Comparison of ENCODE assay signal across 17 cellular contexts in the genomic region with DNA sequence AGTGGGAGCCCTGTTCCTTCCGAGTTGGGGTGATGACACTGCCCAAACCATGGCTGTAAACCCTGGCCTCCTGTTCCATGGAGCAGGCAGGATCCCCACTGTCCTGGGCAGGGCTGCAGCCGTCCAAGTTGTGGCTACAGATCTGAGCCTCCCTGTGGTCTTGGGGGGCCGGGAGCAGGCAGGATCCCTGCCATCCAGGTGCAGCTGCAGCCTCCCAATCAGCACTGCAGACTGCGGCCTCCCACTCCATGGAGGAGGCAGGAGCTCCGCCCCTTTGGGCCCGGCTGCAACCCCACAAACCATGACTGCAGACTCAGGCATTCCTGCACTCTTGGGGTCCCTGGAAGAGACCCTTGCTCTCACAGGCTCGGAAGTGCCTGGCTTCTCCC.
DNase-seq lines count a peak whose midpoint lies in the region; ATAC-seq and TF ChIP-seq lines count a peak whose summit lies in the region.
"Had no signal": no experiment of that assay in that cellular context is flagged by ENCODE, and none has a peak within 500 bp of the region (broad histone marks: within the 10 kb centered on the region; RNA-seq: fewer than 3 reads in every experiment).

No MANE protein-coding gene starts in this region.

- H3K36me3 ChIP-seq in IMR-90 (ENCODE audit: control insufficient read depth, insufficient read depth, low read length), result no peaks in the 10 kb centered on the region
- no peaks in the 10 kb centered on the region for H3K36me3 ChIP-seq in OCI-LY1 (ENCODE audit: insufficient read depth, low read length)
- no peaks in the 10 kb centered on the region for H3K36me3 ChIP-seq in hepatocyte (replicated peaks; ENCODE audit: insufficient read depth, low read depth)
- no peaks in the 10 kb centered on the region for H3K36me3 ChIP-seq in mammary epithelial cell (ENCODE audit: insufficient read depth, low read length)
- H3K36me3 ChIP-seq: MG63, Peyer's patch had no signal

- no peak overlapping the region for H2BK5ac ChIP-seq in IMR-90 (ENCODE audit: low read depth, low read length, poor library complexity, severe bottlenecking)

- H2AK5ac ChIP-seq in IMR-90 (ENCODE audit: low read depth, low read length), result no peak overlapping the region

- H3K27me3 ChIP-seq in IMR-90 (ENCODE audit: control insufficient read depth, insufficient read depth, low read length) (no peaks in the 10 kb centered on the region), OCI-LY1 (ENCODE audit: insufficient read depth, low read length) (no peaks in the 10 kb centered on the region), hepatocyte (no peaks in the 10 kb centered on the region), mammary epithelial cell (ENCODE audit: insufficient read depth, low read length) (no peaks in the 10 kb centered on the region)
- H3K27me3 ChIP-seq: MG63, Peyer's patch had no signal

- H3K9me3 ChIP-seq in IMR-90 (ENCODE audit: control insufficient read depth, insufficient read depth, low read length), result no peaks in the 10 kb centered on the region
- H3K9me3 ChIP-seq in OCI-LY1 (ENCODE audit: low read length), result no peaks in the 10 kb centered on the region
- H3K9me3 ChIP-seq in hepatocyte (ENCODE audit: low read depth), result no peaks in the 10 kb centered on the region
- H3K9me3 ChIP-seq in mammary epithelial cell (replicated peaks; ENCODE audit: insufficient read depth, low read length), result no peaks in the 10 kb centered on the region
- H3K9me3 ChIP-seq: Caco-2, MG63, Peyer's patch had no signal

- DNase-seq in IMR-90 (no peak), hepatocyte (ENCODE audit: low spot score) (peak; percentile 4), NCI-H2196 treated with DMSO at 0.1 percent for 48 hours (lab: John Stamatoyannopoulos, UW; ENCODE audit: unreplicated experiment) (no peak), NCI-H1436 treated with DMSO at 0.1 percent for 48 hours (lab: John Stamatoyannopoulos, UW) (no peak), mammary epithelial cell (no peak)
- no peak for DNase-seq in stimulated activated effector memory CD8-positive, alpha-beta T cell treated with anti-CD3 and anti-CD28 coated beads, Interleukin-12 subunit alpha, Interleukin-12 subunit beta, amount 100 ng/mL, for 72 hours (ENCODE audit: low spot score in 2 of 2)
- DNase-seq: Caco-2; CD4-positive, CD25-positive, alpha-beta regulatory T cell; EL; HFFc6; MG63; NCI-H1092; NCI-H2081 treated with DMSO at 0.1 percent for 48 hours; NCI-H510A treated with DMSO at 0.1 percent for 48 hours; Peyer's patch had no signal

- no peaks in the 10 kb centered on the region for H3K4me1 ChIP-seq in IMR-90 (ENCODE audit: control insufficient read depth, insufficient read depth, low read length)
- H3K4me1 ChIP-seq in OCI-LY1 (ENCODE audit: insufficient read depth, low read length, severe bottlenecking), result peaks cover 31% of the 10 kb centered on the region
- H3K4me1 ChIP-seq in hepatocyte (ENCODE audit: insufficient read depth), result no peaks in the 10 kb centered on the region
- H3K4me1 ChIP-seq in mammary epithelial cell (ENCODE audit: insufficient read depth, low read length), result no peaks in the 10 kb centered on the region
- H3K4me1 ChIP-seq: Caco-2, Peyer's patch had no signal

- no peaks in the 10 kb centered on the region for H3K36me3 Mint-ChIP-seq in stimulated activated effector memory CD8-positive, alpha-beta T cell treated with anti-CD3 and anti-CD28 coated beads, Interleukin-12 subunit alpha, Interleukin-12 subunit beta, amount 100 ng/mL, for 72 hours
- H3K36me3 Mint-ChIP-seq: CD4-positive, CD25-positive, alpha-beta regulatory T cell had no signal

- POLR2A ChIA-PET in IMR-90 (lab: Charles Lee; ENCODE audit: unreplicated experiment), result no interaction called here

- H3F3A ChIP-seq in OCI-LY1 (ENCODE audit: insufficient read depth, low read length), result no peaks in the 10 kb centered on the region

- H3K79me2 ChIP-seq in OCI-LY1 (ENCODE audit: insufficient read depth, low read length) (no peaks in the 10 kb centered on the region), hepatocyte (no peaks in the 10 kb centered on the region), mammary epithelial cell (ENCODE audit: insufficient read depth, low read length) (no peaks in the 10 kb centered on the region)

- no peaks in the 10 kb centered on the region for H3K79me1 ChIP-seq in IMR-90 (ENCODE audit: low read depth in 1 of 2, low read length in 2 of 2)

- no peak for ATAC-seq in IMR-90 (ENCODE audit: low read depth)
- peak; percentile 40 for ATAC-seq in stimulated activated effector memory CD8-positive, alpha-beta T cell treated with anti-CD3 and anti-CD28 coated beads, Interleukin-12 subunit alpha, Interleukin-12 subunit beta, amount 100 ng/mL, for 72 hours

- no peak overlapping the region for H4K91ac ChIP-seq in IMR-90 (ENCODE audit: insufficient read depth, low read depth, low read length)

- dilution Hi-C loops in IMR-90 (cut with HindIII; ENCODE audit: low sequenced_read_pairs, unreplicated experiment), result no loop called here
- dilution Hi-C loops in mammary epithelial cell (cut with HindIII; ENCODE audit: low sequenced_read_pairs), result no loop called here

- H2AK9ac ChIP-seq in IMR-90 (replicated peaks; ENCODE audit: low read depth, low read length, poor library complexity), result no peak overlapping the region

- no peak overlapping the region for H4K8ac ChIP-seq in IMR-90 (ENCODE audit: low read depth in 2 of 2, low read length in 2 of 2)

- H3K27ac Mint-ChIP-seq in stimulated activated effector memory CD8-positive, alpha-beta T cell treated with anti-CD3 and anti-CD28 coated beads, Interleukin-12 subunit alpha, Interleukin-12 subunit beta, amount 100 ng/mL, for 72 hours, result no peak overlapping the region
- H3K27ac Mint-ChIP-seq: B cell; CD4-positive, CD25-positive, alpha-beta regulatory T cell; HFFc6 had no signal

- H3K14ac ChIP-seq in IMR-90 (replicated peaks; ENCODE audit: low read depth, low read length), result no peak overlapping the region

- H3K4me2 ChIP-seq in IMR-90 (ENCODE audit: low read depth, low read length) (no peak overlapping the region), OCI-LY1 (ENCODE audit: low read length) (no peak overlapping the region), hepatocyte (no peak overlapping the region), mammary epithelial cell (ENCODE audit: insufficient read depth, low read depth, low read length) (no peak overlapping the region)

- H3K9me3 Mint-ChIP-seq in stimulated activated effector memory CD8-positive, alpha-beta T cell treated with anti-CD3 and anti-CD28 coated beads, Interleukin-12 subunit alpha, Interleukin-12 subunit beta, amount 100 ng/mL, for 72 hours, result no peaks in the 10 kb centered on the region
- H3K9me3 Mint-ChIP-seq: HFFc6 had no signal

- H3K9ac ChIP-seq in IMR-90 (ENCODE audit: low read depth, low read length) (no peak overlapping the region), OCI-LY1 (ENCODE audit: low read length) (no peak overlapping the region), mammary epithelial cell (ENCODE audit: insufficient read depth, low read length) (no peak overlapping the region)

- TF ChIP-seq RAD21 in IMR-90 (IDR thresholded peaks at IDR 0.05; ENCODE audit: low read length), result no peak

- H3K9me1 ChIP-seq in IMR-90 (ENCODE audit: insufficient read depth, low read length), result no peaks in the 10 kb centered on the region

- H3K4me1 Mint-ChIP-seq in stimulated activated effector memory CD8-positive, alpha-beta T cell treated with anti-CD3 and anti-CD28 coated beads, Interleukin-12 subunit alpha, Interleukin-12 subunit beta, amount 100 ng/mL, for 72 hours, result no peaks in the 10 kb centered on the region
- H3K4me1 Mint-ChIP-seq: B cell had no signal

- H3K4me3 Mint-ChIP-seq in stimulated activated effector memory CD8-positive, alpha-beta T cell treated with anti-CD3 and anti-CD28 coated beads, Interleukin-12 subunit alpha, Interleukin-12 subunit beta, amount 100 ng/mL, for 72 hours, result no peak overlapping the region
- H3K4me3 Mint-ChIP-seq: B cell; CD4-positive, CD25-positive, alpha-beta regulatory T cell; HFFc6 had no signal

- no peak overlapping the region for H2BK120ac ChIP-seq in IMR-90 (ENCODE audit: low read depth, low read length)

- H4K20me1 ChIP-seq in IMR-90 (ENCODE audit: insufficient read depth, low read length), result no peaks in the 10 kb centered on the region
- no peaks in the 10 kb centered on the region for H4K20me1 ChIP-seq in OCI-LY1 (ENCODE audit: insufficient read depth, low read length)
- no peaks in the 10 kb centered on the region for H4K20me1 ChIP-seq in hepatocyte (ENCODE audit: insufficient read depth, poor library complexity, severe bottlenecking)
- no peaks in the 10 kb centered on the region for H4K20me1 ChIP-seq in mammary epithelial cell (ENCODE audit: insufficient read depth, low read length)

- BruUV-seq in IMR-90 (replicated peaks; lab: Mats Ljungman, UMichigan), result no TSS peak
- no TSS peak for BruUV-seq in mammary epithelial cell (replicated peaks; lab: Mats Ljungman, UMichigan)

- WGBS in IMR-90 (ENCODE audit: extremely low coverage in 2 of 2, insufficient read length in 1 of 2), 2 experiments, result 100% methylated on average over 1 of the region's 7 CpGs; no CpG with 5 or more reads in 1 of the 2 experiments
- WGBS in hepatocyte (ENCODE audit: low lambda C conversion rate, missing lambda C conversion rate), result 88% methylated on average over 7 of the region's 7 CpGs
- 79% methylated on average over 3 of the region's 7 CpGs for WGBS in mammary epithelial cell (ENCODE audit: low coverage, missing lambda C conversion rate)

- H3K27ac ChIP-seq in IMR-90 (ENCODE audit: insufficient read depth, low read length), result no peak overlapping the region
- H3K27ac ChIP-seq in OCI-LY1 (ENCODE audit: low read depth, low read length, poor library complexity, severe bottlenecking), result no peak overlapping the region
- no peak overlapping the region for H3K27ac ChIP-seq in hepatocyte
- no peak overlapping the region for H3K27ac ChIP-seq in mammary epithelial cell (ENCODE audit: insufficient read depth, low read depth, low read length)
- H3K27ac ChIP-seq: Peyer's patch had no signal

- H3K4me3 ChIP-seq in IMR-90 (ENCODE audit: insufficient read depth, low read depth, low read length), result no peak overlapping the region
- H3K4me3 ChIP-seq in OCI-LY1 (ENCODE audit: low read depth, low read length, poor library complexity, severe bottlenecking), result no peak overlapping the region
- no peak overlapping the region for H3K4me3 ChIP-seq in hepatocyte
- no peak overlapping the region for H3K4me3 ChIP-seq in mammary epithelial cell (replicated peaks in 1 of 3; ENCODE audit: insufficient read depth in 1 of 3, low read depth in 2 of 3, low read length in 3 of 3)
- H3K4me3 ChIP-seq: MG63, Peyer's patch had no signal

- in situ Hi-C loops in IMR-90 (cut with MboI; ENCODE audit: low sequenced_read_pairs) (no loop called here), mammary epithelial cell (cut with MboI; ENCODE audit: low sequenced_read_pairs in 2 of 2) (no loop called here)

- H3K23ac ChIP-seq in IMR-90 (ENCODE audit: low read depth, low read length), result no peak overlapping the region

- H2AFZ ChIP-seq in IMR-90 (replicated peaks; ENCODE audit: low read length, poor library complexity) (peak overlapping the region; percentile 63), OCI-LY1 (ENCODE audit: low read length) (0 out of 2 replicates have a peak overlapping the region, but pooled peaks have one; percentile 71), hepatocyte (no peak overlapping the region), mammary epithelial cell (ENCODE audit: low read depth, low read length) (no peak overlapping the region)

- no peak overlapping the region for H2BK15ac ChIP-seq in IMR-90 (ENCODE audit: low read depth, low read length)

- H3K18ac ChIP-seq in IMR-90 (ENCODE audit: low read depth, low read length), result no peak overlapping the region

- H2BK20ac ChIP-seq in IMR-90 (ENCODE audit: low read depth, low read length), result no peak overlapping the region

- no peak overlapping the region for H3K4ac ChIP-seq in IMR-90 (ENCODE audit: low read depth, low read length)

- no peak for TF ChIP-seq POLR2A in IMR-90 (IDR thresholded peaks at IDR 0.05; ENCODE audit: low read depth, low read length)

- CTCF ChIA-PET in IMR-90 (lab: Yijun Ruan, JAX) (no interaction called here), mammary epithelial cell (lab: Charles Lee; ENCODE audit: low non-redundant PET) (no interaction called here)

- no peaks in the 10 kb centered on the region for H3K9me2 ChIP-seq in OCI-LY1 (ENCODE audit: low read depth, low read length)
- no peaks in the 10 kb centered on the region for H3K9me2 ChIP-seq in hepatocyte (replicated peaks; ENCODE audit: insufficient read depth)

- TF ChIP-seq CTCF in IMR-90 (conservative IDR thresholded peaks at IDR 0.05; ENCODE audit: low read depth, low read length) (no peak), OCI-LY1 (IDR thresholded peaks at IDR 0.05; ENCODE audit: low read length) (no peak), hepatocyte (IDR thresholded peaks at IDR 0.05; ENCODE audit: poor library complexity) (no peak), mammary epithelial cell (conservative IDR thresholded peaks at IDR 0.05 in 1 of 2, IDR thresholded peaks at IDR 0.05 in 1 of 2; ENCODE audit: extremely low read depth in 1 of 2, insufficient read depth in 1 of 2, low read depth in 1 of 2, low read length in 2 of 2) (no peak)

- no peak overlapping the region for H4K5ac ChIP-seq in IMR-90 (ENCODE audit: low read depth, low read length)

- intact Hi-C loops in IMR-90 (cut with micrococcal nuclease), result no loop called here
- intact Hi-C loops in mammary epithelial cell (cut with micrococcal nuclease), result no loop called here

- no peak overlapping the region for H3K56ac ChIP-seq in IMR-90 (ENCODE audit: extremely low read depth, insufficient read depth, low read length)

Comparison
In these comparisons a context has a peak if more than half of its experiments do, and no peak if none do; other contexts are left out.
1. H2AFZ ChIP-seq: peak in IMR-90 (single experiment) and OCI-LY1 (single experiment); none in hepatocyte (single experiment) and mammary epithelial cell (single experiment).